ENCODE assay signal across 8 cellular contexts in genomic region chr20:59948828-59949720, GRCh38. TPM values are rescaled to one million over a fixed set of nuclear protein-coding genes. Genes with fewer than 3 reads are reported as not detected.
DNase-seq lines count a peak whose midpoint lies in the region; ATAC-seq and TF ChIP-seq lines count a peak whose summit lies in the region.

No MANE protein-coding gene starts in this region.

- H3K9me3 ChIP-seq in adrenal gland (replicated peaks in 1 of 3) (no peaks in the 10 kb centered on the region), suprapubic skin (no peaks in the 10 kb centered on the region)

- H3K36me3 ChIP-seq in adrenal gland (replicated peaks in 1 of 2), result peaks cover 0 to 11% of the 10 kb centered on the region in 2 donors
- peaks cover 12% of the 10 kb centered on the region for H3K36me3 ChIP-seq in suprapubic skin

- peak; percentile 48 for TF ChIP-seq CTCF in HFF-Myc (IDR thresholded peaks at IDR 0.05; ENCODE audit: low read depth, low read length, missing control alignments)
- peak; percentile 32 to 70 (median 52) for TF ChIP-seq CTCF in adrenal gland (IDR thresholded peaks at IDR 0.05)
- peak; percentile 51 to 56 for TF ChIP-seq CTCF in suprapubic skin (IDR thresholded peaks at IDR 0.05)

- ATAC-seq in HG02798 (IDR thresholded peaks at IDR 0.05; ENCODE audit: poor library complexity, unreplicated experiment), result no peak

- DNase-seq in activated T-cell treated with anti-CD3 and anti-CD28 coated beads for 4 hours (peak; percentile 23), HFF-Myc (ENCODE audit: extremely low read depth, low read depth) (peak; percentile 29), NCI-H460 (ENCODE audit: extremely low read depth, low read depth) (peak; percentile 32), adrenal gland (peak in 3 of 7 donors; percentile 27 to 48 (median 37)), iPS-NIHi7 (ENCODE audit: extremely low spot score) (peak; percentile 22), suprapubic skin (ENCODE audit: low spot score in 2 of 2) (no peak)
- DNase-seq in activated T-cell treated with anti-CD3 and anti-CD28 coated beads, Interleukin-2, amount 50 U/mL, for 48 hours, result no peak

- H3K27ac ChIP-seq in adrenal gland (no peak overlapping the region), suprapubic skin (no peak overlapping the region)

- WGBS in adrenal gland, 4 donors, result 33 to 39% (median 35%) methylated on average over 7 of the region's 7 CpGs
- 43% methylated on average over 7 of the region's 7 CpGs for WGBS in suprapubic skin

- TF ChIP-seq EP300 in suprapubic skin (IDR thresholded peaks at IDR 0.05), result no peak

- H3K27me3 ChIP-seq in adrenal gland, result no peaks in the 10 kb centered on the region
- H3K27me3 ChIP-seq in suprapubic skin, result no peaks in the 10 kb centered on the region

- intact Hi-C loops in adrenal gland (cut with DNase I), result no loop called here

- H3K4me1 ChIP-seq in adrenal gland (replicated peaks in 1 of 2) (peaks cover 0 to 16% of the 10 kb centered on the region in 2 donors), suprapubic skin (peaks cover 18% of the 10 kb centered on the region)

- H3K4me3 ChIP-seq in HFF-Myc (replicated peaks; ENCODE audit: low read depth, low read length), result no peak overlapping the region
- no peak overlapping the region for H3K4me3 ChIP-seq in adrenal gland
- H3K4me3 ChIP-seq in suprapubic skin, result no peak overlapping the region

- TF ChIP-seq POLR2A in adrenal gland (IDR thresholded peaks at IDR 0.05), result no peak
- TF ChIP-seq POLR2A in suprapubic skin (IDR thresholded peaks at IDR 0.05), result no peak

RNA-seq across cellular contexts. Expression of gene FAM217B, which starts 8.9 kb away (rescaled TPM):
- total RNA-seq in NCI-H460 (2014; rRNA removed; shearing (Covaris generic)), result 7.2 and 10.7 TPM in 2 replicates
- polyA plus RNA-seq in NCI-H460 (2014; cell fraction: nucleus; rRNA removed), result 4.7 and 5.2 TPM in 2 replicates
- total RNA-seq in adrenal gland (10 to 100 TPM in 2 of 8 donors, 1 to 10 TPM in 6; 4.0 to 12.9 (median 8.2) TPM), suprapubic skin (10 to 100 TPM in 1 of 4 donors, 1 to 10 TPM in 3; 2.8 to 12.9 (median 6.0) TPM)
- 1 to 10 TPM; 1.6 to 9.3 (median 3.9) TPM for polyA plus RNA-seq in adrenal gland

RNA-seq across cellular contexts. Expression of gene PPP1R3D, which starts 9.0 kb away (rescaled TPM):
- 10.2 TPM in 2 replicates for total RNA-seq in NCI-H460 (2014; rRNA removed; shearing (Covaris generic))
- polyA plus RNA-seq in NCI-H460 (2014; cell fraction: nucleus; rRNA removed), result 2.9 and 5.4 TPM in 2 replicates
- total RNA-seq in adrenal gland (1 to 10 TPM; 5.4 to 9.1 (median 8.1) TPM), suprapubic skin (10 to 100 TPM in 3 of 4 donors, 1 to 10 TPM in 1; 7.3 to 16.9 (median 12.8) TPM)
- 1 to 10 TPM; 2.1 to 5.2 (median 3.0) TPM for polyA plus RNA-seq in adrenal gland

RNA-seq across cellular contexts. Expression of gene CDH26, which starts 9.1 kb away (rescaled TPM):
- 0.22 TPM in 1 of 2 replicates, not detected in the other for total RNA-seq in NCI-H460 (2014; rRNA removed; shearing (Covaris generic))
- 0.17 and 1.2 TPM in 2 replicates for polyA plus RNA-seq in NCI-H460 (2014; cell fraction: nucleus; rRNA removed)
- total RNA-seq in adrenal gland (1 to 10 TPM in 3 of 8 donors, under 1 TPM in 4, not detected in 1; 0.32 to 1.4 (median 0.84) TPM), suprapubic skin (1 to 10 TPM; 1.4 to 2.2 (median 2.0) TPM)
- 1 to 10 TPM in 2 of 3 donors, under 1 TPM in 1; 0.27 to 2.9 (median 1.0) TPM for polyA plus RNA-seq in adrenal gland

RNA-seq across cellular contexts. Expression of gene SYCP2, which starts 15.6 kb away (rescaled TPM):
- 1.3 and 2.6 TPM in 2 replicates for total RNA-seq in NCI-H460 (2014; rRNA removed; shearing (Covaris generic))
- polyA plus RNA-seq in NCI-H460 (2014; cell fraction: nucleus; rRNA removed), result 1.2 and 1.4 TPM in 2 replicates
- total RNA-seq in adrenal gland (1 to 10 TPM in 3 of 8 donors, under 1 TPM in 5; 0.28 to 2.2 (median 0.82) TPM), suprapubic skin (1 to 10 TPM; 1.8 to 5.0 (median 4.4) TPM)
- polyA plus RNA-seq in adrenal gland, result 1 to 10 TPM in 2 of 3 donors, under 1 TPM in 1; 0.62 to 2.7 (median 2.2) TPM

Comparison
In these comparisons a context has a peak if more than half of its experiments do, and no peak if none do; other contexts are left out.
1. DNase-seq: peak in activated T-cell treated with anti-CD3 and anti-CD28 coated beads for 4 hours (single experiment), HFF-Myc (single experiment), NCI-H460 (single experiment) and iPS-NIHi7 (single experiment); none in activated T-cell treated with anti-CD3 and anti-CD28 coated beads, Interleukin-2, amount 50 U/mL, for 48 hours (0 of 2) and suprapubic skin (0 of 2).
2. Peak in every context shown above with its lines, with median percentiles within 50 percentile points of each other: CTCF ChIP-seq.